ENCODE assay signal across 8 cellular contexts in the genomic region with DNA sequence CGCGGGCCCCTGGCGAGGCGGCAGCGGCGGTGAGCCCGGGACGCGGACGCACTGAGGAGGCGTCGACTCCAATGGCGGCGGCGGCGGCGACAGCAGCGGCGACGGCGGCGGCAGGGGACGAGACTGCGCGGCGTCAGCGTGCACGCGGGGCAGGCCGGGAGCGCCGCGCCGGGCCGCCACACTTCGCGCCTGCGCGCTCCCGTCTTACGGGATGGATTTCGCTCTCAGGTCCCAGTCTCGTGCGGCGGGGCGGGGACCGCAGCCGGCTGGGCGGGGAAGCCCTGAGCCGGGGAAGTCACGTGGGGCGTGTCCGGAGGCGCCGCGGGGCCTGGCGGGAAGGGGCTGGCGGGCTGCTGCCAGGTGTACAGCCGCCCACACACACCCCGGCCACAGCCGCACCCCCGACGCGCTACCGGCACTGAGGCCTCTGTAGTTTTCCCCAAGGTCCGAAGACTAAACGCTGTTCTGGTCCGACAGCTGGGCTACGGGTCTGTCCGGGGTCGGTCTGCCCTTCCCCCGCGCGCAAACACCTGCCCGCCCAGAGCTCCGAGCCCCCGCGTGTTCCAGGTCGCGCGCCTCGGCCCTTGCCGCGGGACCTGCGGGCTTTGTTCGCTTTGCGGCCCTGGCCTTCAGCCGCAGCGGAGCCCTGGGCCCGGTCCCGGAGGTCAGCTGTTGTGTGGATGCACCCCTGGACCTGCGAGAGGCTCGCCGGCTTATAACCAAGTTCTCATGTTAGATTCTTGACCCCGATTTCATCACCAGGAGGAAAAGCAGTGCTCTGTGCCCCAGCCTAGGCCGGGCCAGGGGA. TPM values are rescaled to one million over a fixed set of nuclear protein-coding genes. Genes with fewer than 3 reads are reported as not detected.
DNase-seq lines count a peak whose midpoint lies in the region; ATAC-seq and TF ChIP-seq lines count a peak whose summit lies in the region.

A gene (minus strand): TSS at position 91 of the 808 bp plus-strand sequence. CDS start 239 bp downstream, outside the sequence.

- no peaks in the 10 kb centered on the region for H3K9me3 ChIP-seq in left lung

- H3K27me3 ChIP-seq in left lung = peaks cover 0 to 10% of the 10 kb centered on the region in 2 donors

- peak within 1 kb of the TSS; percentile 96 for H3K27ac ChIP-seq in C4-2B
- peak within 1 kb of the TSS; percentile 65 to 84 for H3K27ac ChIP-seq in left lung

- peak within 1 kb of the TSS; percentile 91 to 94 for H3K4me3 ChIP-seq in left lung

- intact Hi-C loops in left lung (cut with DNase I) = no loop called here

- peaks cover 0 to 28% of the 10 kb centered on the region in 2 donors for H3K36me3 ChIP-seq in left lung

- TF ChIP-seq CTCF in C4-2B (conservative IDR thresholded peaks at IDR 0.05) = no peak
- TF ChIP-seq CTCF in left lung (IDR thresholded peaks at IDR 0.05) = no peak

- H3K4me1 ChIP-seq in left lung = peaks cover 20 to 49% of the 10 kb centered on the region in 2 donors

- peak; percentile 86 for ATAC-seq in GM19395 (IDR thresholded peaks at IDR 0.05; ENCODE audit: unreplicated experiment)
- ATAC-seq in HG03558 (IDR thresholded peaks at IDR 0.05; ENCODE audit: extremely low read depth, unreplicated experiment) = peak; percentile 67
- peak; percentile 97 for ATAC-seq in left lung

- DNase-seq in NCI-H748 (lab: John Stamatoyannopoulos, UW; ENCODE audit: unreplicated experiment) = peak; percentile 95
- DNase-seq in activated CD4-positive, alpha-beta T cell treated with anti-CD3 and anti-CD28 coated beads, Interleukin-2, amount 50 U/mL, for 1 hour = peak; percentile 92
- peak; percentile 90 for DNase-seq in dedifferentiated amniotic fluid mesenchymal stem cell (ENCODE audit: extremely low spot score)
- peak; percentile 98 to 99 for DNase-seq in left lung
- DNase-seq in stimulated activated CD4-positive, alpha-beta T cell treated with anti-CD3 and anti-CD28 coated beads, Interleukin-2, amount 100 ng/mL, for 4 hours (ENCODE audit: low read depth) = peak; percentile 94

RNA-seq across cellular contexts. Expression of the gene that starts here (rescaled TPM):
- 10 to 100 TPM; 36.3 to 36.9 TPM for total RNA-seq in left lung

Comparison
In these comparisons a context has a peak if more than half of its experiments do, and no peak if none do; other contexts are left out.
1. Peak in every context shown above with its lines: DNase-seq, ATAC-seq, H3K4me3 ChIP-seq and H3K27ac ChIP-seq.